8 cellular contexts compared by ENCODE assay signal in the genomic region with DNA sequence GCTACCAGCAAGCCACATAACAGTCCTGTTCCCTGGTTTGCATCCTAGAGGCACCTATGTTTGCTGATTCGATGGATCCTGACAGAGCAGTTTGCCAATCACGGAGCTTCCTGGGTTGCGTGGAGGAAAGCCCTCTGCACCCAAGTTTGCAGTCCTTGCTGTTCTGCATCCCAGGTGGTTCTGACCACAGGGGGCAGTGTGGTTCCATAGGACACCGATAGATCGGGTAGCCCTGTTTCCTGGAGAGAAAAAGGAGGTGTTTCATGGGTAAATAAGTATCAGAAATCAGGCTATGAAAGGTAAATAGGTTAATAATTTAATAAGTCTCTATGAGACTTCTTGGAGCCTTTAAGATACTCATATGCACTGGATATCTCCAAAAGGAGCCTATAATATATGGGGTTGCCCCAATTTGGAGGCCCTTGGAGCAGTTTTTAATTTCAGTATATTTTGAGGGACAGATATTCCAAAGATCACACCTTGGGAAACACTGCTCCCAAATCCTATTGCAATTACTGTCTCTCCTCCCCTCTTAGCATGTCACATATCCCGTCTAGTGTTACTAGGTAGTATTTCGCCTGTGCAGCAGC.
A peak's percentile ranks its signal among the peaks of the same experiment; 100 is the strongest.
DNase-seq lines count a peak whose midpoint lies in the region; ATAC-seq lines count a peak whose summit lies in the region.

No MANE protein-coding gene starts in this region.

- no peaks in the 10 kb centered on the region for H3K36me3 Mint-ChIP-seq in activated naive CD4-positive, alpha-beta T cell treated with anti-CD3 and anti-CD28 coated beads for 36 hours (ENCODE audit: low read depth)

- no peaks in the 10 kb centered on the region for H3K4me1 Mint-ChIP-seq in activated naive CD4-positive, alpha-beta T cell treated with anti-CD3 and anti-CD28 coated beads for 36 hours (ENCODE audit: low read depth)

- no peaks in the 10 kb centered on the region for H3K9me3 Mint-ChIP-seq in activated naive CD4-positive, alpha-beta T cell treated with anti-CD3 and anti-CD28 coated beads for 36 hours

- no peak overlapping the region for H3K27ac Mint-ChIP-seq in activated naive CD4-positive, alpha-beta T cell treated with anti-CD3 and anti-CD28 coated beads for 36 hours

- ATAC-seq in left cardiac atrium (peak; percentile 66 to 69), HG02678 (IDR thresholded peaks at IDR 0.05; ENCODE audit: unreplicated experiment) (no peak)

- no peak overlapping the region for H3K4me3 Mint-ChIP-seq in activated naive CD4-positive, alpha-beta T cell treated with anti-CD3 and anti-CD28 coated beads for 36 hours

- CTCF ChIA-PET in activated naive CD4-positive, alpha-beta T cell treated with anti-CD3 and anti-CD28 coated beads for 36 hours (lab: Charles Lee): interaction anchor here (1.4 to 1.9 kb wide), 3 partner anchors 8 to 246 kb away, joined by 5 to 8 read pairs (median 6); no protein-coding TSS in a partner anchor

- peaks cover 2% of the 10 kb centered on the region for H3K27me3 Mint-ChIP-seq in activated naive CD4-positive, alpha-beta T cell treated with anti-CD3 and anti-CD28 coated beads for 36 hours (ENCODE audit: low read depth)

- DNase-seq in activated gamma-delta T cell treated with Interleukin-2 at 50 U/mL for 16 hours: peak; percentile 9
- no peak for DNase-seq in activated gamma-delta T cell (lab: John Stamatoyannopoulos, UW)
- DNase-seq in NCI-H774 (lab: John Stamatoyannopoulos, UW): peak; percentile 33
- DNase-seq in activated naive CD4-positive, alpha-beta T cell treated with anti-CD3 and anti-CD28 coated beads for 36 hours: peak; percentile 78
- peak; percentile 80 for DNase-seq in left cardiac atrium
- DNase-seq in renal cortical epithelial cell (ENCODE audit: low read depth): peak; percentile 69
- no peak for DNase-seq in germinal center (ENCODE audit: low spot score)

- intact Hi-C loops in activated naive CD4-positive, alpha-beta T cell treated with anti-CD3 and anti-CD28 coated beads for 36 hours (cut with micrococcal nuclease): loop anchor here (1.0 kb wide), 1 partner anchor 245 kb away; no protein-coding TSS in a partner anchor
- intact Hi-C loops in left cardiac atrium (cut with DNase I): loop anchor here (1.0 to 10.0 kb wide), 4 partner anchors 47 to 245 kb away; a partner anchor contains a TSS

Comparison
In these comparisons a context has a peak if more than half of its experiments do, and no peak if none do; other contexts are left out.
1. DNase-seq: peak in activated gamma-delta T cell treated with Interleukin-2 at 50 U/mL for 16 hours (single experiment), NCI-H774 (single experiment), activated naive CD4-positive, alpha-beta T cell treated with anti-CD3 and anti-CD28 coated beads for 36 hours (single experiment), left cardiac atrium (single experiment) and renal cortical epithelial cell (single experiment); none in activated gamma-delta T cell (single experiment) and germinal center (single experiment).